In the genomic region with DNA sequence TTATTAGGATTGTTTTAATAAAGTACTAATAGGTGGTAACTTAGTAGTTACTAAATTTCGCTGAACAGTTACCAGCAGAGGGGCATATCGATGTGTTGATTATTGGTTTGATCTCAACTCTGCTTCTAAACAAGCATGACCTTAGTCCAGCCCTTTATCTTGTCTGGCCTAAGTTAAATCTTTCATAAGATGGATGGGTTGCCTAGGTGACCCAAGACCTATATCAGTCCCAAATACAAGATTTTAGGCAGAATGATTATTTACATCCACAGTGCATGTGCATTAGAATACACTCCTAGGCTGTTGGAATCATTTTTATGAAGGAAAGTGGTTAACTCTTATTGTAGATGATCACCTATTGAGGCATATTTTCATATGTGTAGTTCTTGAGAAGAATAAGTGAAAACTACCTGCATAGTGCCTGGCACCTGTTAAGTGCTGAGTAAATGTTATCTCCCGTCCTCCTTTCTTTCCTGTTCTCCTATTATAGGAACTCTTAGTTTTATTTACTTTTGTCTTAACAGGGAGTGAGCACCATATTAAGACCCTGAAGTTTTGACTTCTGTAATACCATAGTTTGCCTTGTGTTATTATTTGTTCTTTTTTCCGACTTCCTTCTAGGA, we compare ENCODE assay signal across 1 cellular context.
TF ChIP-seq lines count a peak whose summit lies in the region.

No MANE protein-coding gene starts in this region.

TF ChIP-seq in HCT116, 20 proteins besides CTCF, POLR2A, EP300 and RAD21 (continued from another document):
- TF ChIP-seq, protein P1, sequence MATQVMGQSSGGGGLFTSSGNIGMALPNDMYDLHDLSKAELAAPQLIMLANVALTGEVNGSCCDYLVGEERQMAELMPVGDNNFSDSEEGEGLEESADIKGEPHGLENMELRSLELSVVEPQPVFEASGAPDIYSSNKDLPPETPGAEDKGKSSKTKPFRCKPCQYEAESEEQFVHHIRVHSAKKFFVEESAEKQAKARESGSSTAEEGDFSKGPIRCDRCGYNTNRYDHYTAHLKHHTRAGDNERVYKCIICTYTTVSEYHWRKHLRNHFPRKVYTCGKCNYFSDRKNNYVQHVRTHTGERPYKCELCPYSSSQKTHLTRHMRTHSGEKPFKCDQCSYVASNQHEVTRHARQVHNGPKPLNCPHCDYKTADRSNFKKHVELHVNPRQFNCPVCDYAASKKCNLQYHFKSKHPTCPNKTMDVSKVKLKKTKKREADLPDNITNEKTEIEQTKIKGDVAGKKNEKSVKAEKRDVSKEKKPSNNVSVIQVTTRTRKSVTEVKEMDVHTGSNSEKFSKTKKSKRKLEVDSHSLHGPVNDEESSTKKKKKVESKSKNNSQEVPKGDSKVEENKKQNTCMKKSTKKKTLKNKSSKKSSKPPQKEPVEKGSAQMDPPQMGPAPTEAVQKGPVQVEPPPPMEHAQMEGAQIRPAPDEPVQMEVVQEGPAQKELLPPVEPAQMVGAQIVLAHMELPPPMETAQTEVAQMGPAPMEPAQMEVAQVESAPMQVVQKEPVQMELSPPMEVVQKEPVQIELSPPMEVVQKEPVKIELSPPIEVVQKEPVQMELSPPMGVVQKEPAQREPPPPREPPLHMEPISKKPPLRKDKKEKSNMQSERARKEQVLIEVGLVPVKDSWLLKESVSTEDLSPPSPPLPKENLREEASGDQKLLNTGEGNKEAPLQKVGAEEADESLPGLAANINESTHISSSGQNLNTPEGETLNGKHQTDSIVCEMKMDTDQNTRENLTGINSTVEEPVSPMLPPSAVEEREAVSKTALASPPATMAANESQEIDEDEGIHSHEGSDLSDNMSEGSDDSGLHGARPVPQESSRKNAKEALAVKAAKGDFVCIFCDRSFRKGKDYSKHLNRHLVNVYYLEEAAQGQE (IDR thresholded peaks at IDR 0.05; ENCODE audit: low read depth) = no peak
